In genomic region chr2:172047486-172048194, GRCh38 we compare ENCODE assay signal across 19 cellular contexts. TPM values are rescaled to one million over a fixed set of nuclear protein-coding genes. Genes with fewer than 3 reads are reported as not detected.
DNase-seq lines count a peak whose midpoint lies in the region; ATAC-seq, FAIRE-seq and TF ChIP-seq lines count a peak whose summit lies in the region.
"Had no signal": no experiment of that assay in that cellular context is flagged by ENCODE, and none has a peak within 500 bp of the region (broad histone marks: within the 10 kb centered on the region; RNA-seq: fewer than 3 reads in every experiment).

No MANE protein-coding gene starts in this region.

- no peak overlapping the region for H4K91ac ChIP-seq in H1 (replicated peaks; ENCODE audit: insufficient read length, low read length)

- H3K79me2 ChIP-seq in H1 (ENCODE audit: control insufficient read depth in 1 of 2, insufficient read depth in 2 of 2, low read length in 2 of 2): no peaks in the 10 kb centered on the region

- TF ChIP-seq RAD21 in H1 (IDR thresholded peaks at IDR 0.05 in 1 of 2, conservative IDR thresholded peaks at IDR 0.05 in 1 of 2; ENCODE audit: low read depth in 2 of 2, low read length in 2 of 2): no peak

- CTCF ChIA-PET in HEK293 (lab: Yijun Ruan, JAX) (interaction anchor here (0.6 to 1.0 kb wide), 3 partner anchors 13 to 656 kb away, joined by 3 to 6 read pairs (median 5); no protein-coding TSS in a partner anchor), H1 (lab: Charles Lee; ENCODE audit: partially characterized antibody) (no interaction called here)

- no peak for TF ChIP-seq CTCF in HEK293 (tag by site-specific recombination; IDR thresholded peaks at IDR 0.05)
- TF ChIP-seq CTCF in H1 (IDR thresholded peaks at IDR 0.05; ENCODE audit: control extremely low read depth in 1 of 3, insufficient read depth in 1 of 3, low read depth in 1 of 3, low read length in 3 of 3): no peak

- no peak overlapping the region for H4K8ac ChIP-seq in H1 (ENCODE audit: extremely low read depth, insufficient read depth, low read length)

- no peak overlapping the region for H3K18ac ChIP-seq in H1 (ENCODE audit: extremely low read depth, low read length)

- no peak for ATAC-seq in left ventricle myocardium superior
- ATAC-seq: Right ventricle myocardium inferior had no signal

- no peak overlapping the region for H3K14ac ChIP-seq in H1 (ENCODE audit: insufficient read length)

- H2BK20ac ChIP-seq in H1 (ENCODE audit: low read length): no peak overlapping the region

- H2BK120ac ChIP-seq in H1 (replicated peaks; ENCODE audit: low read depth, low read length): no peak overlapping the region

- H2BK15ac ChIP-seq in H1 (ENCODE audit: low read length): no peak overlapping the region

- no peaks in the 10 kb centered on the region for H3K23me2 ChIP-seq in H1 (ENCODE audit: low read depth, low read length)

- intact Hi-C loops in left ventricle myocardium superior (cut with micrococcal nuclease): no loop called here

- H2BK12ac ChIP-seq in H1 (ENCODE audit: low read depth, low read length): no peak overlapping the region

- POLR2A ChIA-PET in HEK293 (lab: Yijun Ruan, JAX) (interaction anchor here (0.7 kb wide), 1 partner anchor 9 kb away, joined by 3 read pairs; no protein-coding TSS in a partner anchor), H1 (lab: Charles Lee; ENCODE audit: partially characterized antibody) (interaction anchor here (0.7 kb wide), 2 partner anchors 19 to 186 kb away, joined by 3 read pairs; no protein-coding TSS in a partner anchor)

- H2AK5ac ChIP-seq in H1 (ENCODE audit: low read depth, low read length): no peak overlapping the region

- TF ChIP-seq POLR2A in H1 (IDR thresholded peaks at IDR 0.05; ENCODE audit: control extremely low read depth in 1 of 2, low read depth in 2 of 2, low read length in 2 of 2): no peak

- H3K56ac ChIP-seq in H1 (replicated peaks; ENCODE audit: insufficient read length, low read depth, low read length): no peak overlapping the region

- no peaks in the 10 kb centered on the region for H4K20me1 ChIP-seq in H1 (replicated peaks in 1 of 2; ENCODE audit: control insufficient read depth in 1 of 2, insufficient read depth in 2 of 2, low read length in 2 of 2)

- no peak overlapping the region for H4K5ac ChIP-seq in H1 (ENCODE audit: insufficient read length, low read depth, low read length)

- H3K9me3 ChIP-seq in HEK293 (ENCODE audit: control insufficient read depth, insufficient read depth, low read depth, low read length): no peaks in the 10 kb centered on the region
- no peaks in the 10 kb centered on the region for H3K9me3 ChIP-seq in H1 (ENCODE audit: insufficient read depth in 2 of 2, low read depth in 1 of 2, low read length in 1 of 2)

- no peaks in the 10 kb centered on the region for H3K79me1 ChIP-seq in H1 (ENCODE audit: low read depth, low read length)

- no peak overlapping the region for H3K9ac ChIP-seq in H1 (replicated peaks in 1 of 4; ENCODE audit: extremely low read depth in 1 of 4, low read depth in 3 of 4, low read length in 3 of 4)

- 94% methylated on average over 7 of the region's 7 CpGs; no CpG with 5 or more reads in 1 of the 2 experiments for WGBS in H1 (ENCODE audit: extremely low coverage in 1 of 2, insufficient coverage in 1 of 2, insufficient read length in 1 of 2, insufficient replicate concordance in 2 of 2, low coverage in 1 of 2, low lambda C conversion rate in 2 of 2, missing lambda C conversion rate in 1 of 2), 2 experiments

- H3K4me1 ChIP-seq in HEK293 (ENCODE audit: control insufficient read depth, insufficient read depth, low read length) (peaks cover 16% of the 10 kb centered on the region), H1 (replicated peaks in 1 of 4; ENCODE audit: control insufficient read depth in 3 of 4, insufficient read depth in 4 of 4, low read length in 3 of 4) (no peaks in the 10 kb centered on the region; a peak in 2 of 7 replicates)

- no peak for TF ChIP-seq EP300 in H1 (IDR thresholded peaks at IDR 0.05; ENCODE audit: borderline replicate concordance in 1 of 2, low read depth in 2 of 2, low read length in 2 of 2)

- no peak overlapping the region for H3K4me3 ChIP-seq in HEK293 (ENCODE audit: low read depth, low read length)
- no peak overlapping the region for H3K4me3 ChIP-seq in H1 (ENCODE audit: extremely low read depth in 1 of 4, insufficient read depth in 2 of 4, low read depth in 3 of 4, low read length in 4 of 4)

- H3K23ac ChIP-seq in H1 (ENCODE audit: insufficient read length): no peak overlapping the region

- H2AFZ ChIP-seq in H1 (ENCODE audit: low read length): no peak overlapping the region

- no peak overlapping the region for H3K4ac ChIP-seq in H1 (replicated peaks; ENCODE audit: insufficient read length, low read depth, low read length)

- DNase-seq in H1 (ENCODE audit: low read depth in 1 of 2, low spot score in 2 of 2) (no peak), left ventricle myocardium superior (no peak), glomerular visceral epithelial cell (ENCODE audit: extremely low spot score) (no peak), hypothalamus (lab: John Stamatoyannopoulos, UW) (no peak)
- DNase-seq: CD4-positive, CD25-positive, alpha-beta regulatory T cell; EL; HCEC 1CT; Karpas-422; MV-4-11; NCI-H1105 treated with DMSO at 0.1 percent for 48 hours; NCI-H1694; NCI-H2081 treated with DMSO at 0.1 percent for 48 hours; NCI-H2171 treated with DMSO at 0.1 percent for 48 hours; NCI-H524 treated with DMSO at 0.1 percent for 48 hours; NCI-H82 had no signal

- peak; percentile 79 for FAIRE-seq in H1 (lab: Jason Lieb, UNC)
- FAIRE-seq: HTR-8/SVneo had no signal

- no peak overlapping the region for H3K4me2 ChIP-seq in H1 (ENCODE audit: insufficient read depth in 1 of 2, low read depth in 2 of 2, low read length in 2 of 2)

- H3K27me3 ChIP-seq in H1 (replicated peaks in 1 of 4; ENCODE audit: control insufficient read depth in 3 of 4, extremely low read depth in 1 of 4, insufficient read depth in 3 of 4, low read length in 3 of 4): no peaks in the 10 kb centered on the region

- H3K36me3 ChIP-seq in HEK293 (ENCODE audit: control insufficient read depth in 2 of 2, insufficient read depth in 1 of 2, low read length in 2 of 2) (no peaks in the 10 kb centered on the region), H1 (ENCODE audit: control insufficient read depth in 2 of 4, insufficient read depth in 4 of 4, low read length in 3 of 4) (no peaks in the 10 kb centered on the region)

- H3K27ac ChIP-seq in HEK293 (ENCODE audit: extremely low read depth, low read depth, low read length) (no peak overlapping the region), H1 (ENCODE audit: low read depth, low read length) (no peak overlapping the region)

- no peak overlapping the region for H2BK5ac ChIP-seq in H1 (ENCODE audit: low read depth, low read length)

TF ChIP-seq in HEK293, 187 proteins besides CTCF, POLR2A, EP300 and RAD21 (continues in another document):
- TF ChIP-seq ZNF114 (tag by site-specific recombination; IDR thresholded peaks at IDR 0.05): no peak
- 0 out of 2 replicates have a peak, but pooled peaks have one; percentile 19 for TF ChIP-seq ZNF121 (tag by site-specific recombination; IDR thresholded peaks at IDR 0.05)
- peak; percentile 21; the same call in 1 of the 2 replicates for TF ChIP-seq ZBTB17 (tag by site-specific recombination; IDR thresholded peaks at IDR 0.05)

TF ChIP-seq in H1, 55 proteins besides CTCF, POLR2A, EP300 and RAD21 (continues in another document):
- TF ChIP-seq ZNF274 (IDR thresholded peaks at IDR 0.05; ENCODE audit: borderline replicate concordance, extremely low read depth, low read length) (no peak), GABPA (IDR thresholded peaks at IDR 0.05; ENCODE audit: borderline replicate concordance, insufficient read depth, low read length) (no peak), CEBPB (IDR thresholded peaks at IDR 0.05; ENCODE audit: low read depth, low read length) (no peak), RBBP5 (IDR thresholded peaks at IDR 0.05; ENCODE audit: borderline replicate concordance, low read depth, low read length) (no peak), TEAD4 (IDR thresholded peaks at IDR 0.05; ENCODE audit: low read depth, low read length) (no peak), SP1 (IDR thresholded peaks at IDR 0.05; ENCODE audit: low read depth, low read length) (no peak)

RNA-seq across cellular contexts. Expression of gene DLX1, which starts 37.7 kb away (rescaled TPM):
- not detected in 2 replicates for total RNA-seq in H1 (2021; fragmentation: NEBNext Ultra II Directional; extraction: Animal tissue kit (Norgen Biotek cat#: 25700))
- polyA plus RNA-seq in H1 (2011; rRNA removed): 0.05 and 0.11 TPM in 2 replicates
- 0.08 TPM for polyA plus RNA-seq in H1 (2011; cell fraction: cytosol; rRNA removed)
- polyA plus RNA-seq in H1 (2011; cell fraction: nucleus; rRNA removed): 0.07 TPM
- polyA plus RNA-seq in H1 (2012, experiment 1 of 2): not detected in 4 replicates
- polyA plus RNA-seq in H1 (2012, experiment 2 of 2): not detected
- polyA plus RNA-seq in H1 (2013, experiment 1 of 2): 0.04 TPM
- polyA plus RNA-seq in H1 (2013, experiment 2 of 2): 0.22 TPM
- 0.19 TPM in 1 of 2 replicates, not detected in the other for polyA minus RNA-seq in H1 (2011; rRNA and poly(A)+ RNA removed)
- not detected for polyA minus RNA-seq in H1 (2011; cell fraction: cytosol; rRNA and poly(A)+ RNA removed)
- polyA minus RNA-seq in H1 (2011; cell fraction: nucleus; rRNA and poly(A)+ RNA removed): not detected
- total RNA-seq in left ventricle myocardium superior: not detected
- total RNA-seq: CD4-positive, CD25-positive, alpha-beta regulatory T cell; Right ventricle myocardium inferior had no signal
- polyA plus RNA-seq: CD4-positive, CD25-positive, alpha-beta regulatory T cell; IgD-negative memory B cell had no signal

RNA-seq across cellular contexts. Expression of gene METAP1D, which starts 47.9 kb away (rescaled TPM):
- 6.2 and 6.4 TPM in 2 replicates for total RNA-seq in H1 (2021; fragmentation: NEBNext Ultra II Directional; extraction: Animal tissue kit (Norgen Biotek cat#: 25700))
- 3.9 and 4.7 TPM in 2 replicates for polyA plus RNA-seq in H1 (2011; rRNA removed)
- polyA plus RNA-seq in H1 (2011; cell fraction: cytosol; rRNA removed): 5.5 TPM
- polyA plus RNA-seq in H1 (2011; cell fraction: nucleus; rRNA removed): 6.9 TPM
- polyA plus RNA-seq in H1 (2012, experiment 1 of 2): 4.1 to 8.5 TPM (median 5.8 TPM) in 4 replicates
- polyA plus RNA-seq in H1 (2012, experiment 2 of 2): 1.4 TPM
- polyA plus RNA-seq in H1 (2013, experiment 1 of 2): 5.4 TPM
- polyA plus RNA-seq in H1 (2013, experiment 2 of 2): 5.5 TPM
- 8.5 and 10.3 TPM in 2 replicates for polyA minus RNA-seq in H1 (2011; rRNA and poly(A)+ RNA removed)
- 6.1 TPM for polyA minus RNA-seq in H1 (2011; cell fraction: cytosol; rRNA and poly(A)+ RNA removed)
- 13.0 TPM for polyA minus RNA-seq in H1 (2011; cell fraction: nucleus; rRNA and poly(A)+ RNA removed)
- 8.6 TPM for total RNA-seq in left ventricle myocardium superior

RNA-seq across cellular contexts. Expression of gene DLX2, which starts 55.1 kb away (rescaled TPM):
- total RNA-seq in H1 (2021; fragmentation: NEBNext Ultra II Directional; extraction: Animal tissue kit (Norgen Biotek cat#: 25700)): 0.13 and 0.45 TPM in 2 replicates
- polyA plus RNA-seq in H1 (2011; rRNA removed): 0.05 TPM in 1 of 2 replicates, not detected in the other
- not detected for polyA plus RNA-seq in H1 (2011; cell fraction: cytosol; rRNA removed)
- 0.56 TPM for polyA plus RNA-seq in H1 (2011; cell fraction: nucleus; rRNA removed)
- polyA plus RNA-seq in H1 (2012, experiment 1 of 2): 0.11 TPM in 1 of 4 replicates, not detected in the others
- polyA plus RNA-seq in H1 (2012, experiment 2 of 2): not detected
- 0.06 TPM for polyA plus RNA-seq in H1 (2013, experiment 1 of 2)
- polyA plus RNA-seq in H1 (2013, experiment 2 of 2): 0.06 TPM
- not detected in 2 replicates for polyA minus RNA-seq in H1 (2011; rRNA and poly(A)+ RNA removed)
- polyA minus RNA-seq in H1 (2011; cell fraction: cytosol; rRNA and poly(A)+ RNA removed): not detected
- 0.50 TPM for polyA minus RNA-seq in H1 (2011; cell fraction: nucleus; rRNA and poly(A)+ RNA removed)
- total RNA-seq in left ventricle myocardium superior: not detected
- total RNA-seq: Right ventricle myocardium inferior had no signal
- polyA plus RNA-seq: CD4-positive, CD25-positive, alpha-beta regulatory T cell; IgD-negative memory B cell had no signal
